ENCODE assay signal across 34 cellular contexts in genomic region chr16:85191341-85191965, GRCh38.
"Had no signal": no experiment of that assay in that cellular context is flagged by ENCODE, and none has a peak within 500 bp of the region (broad histone marks: within the 10 kb centered on the region; RNA-seq: fewer than 3 reads in every experiment).

No MANE protein-coding gene starts in this region.

- H3K27ac Mint-ChIP-seq: activated B cell treated with CpG ODN at 0.5 μM for 24 hours; activated CD8-positive, alpha-beta T cell treated with anti-CD3 and anti-CD28 coated beads for 36 hours; activated naive CD4-positive, alpha-beta T cell treated with anti-CD3 and anti-CD28 coated beads for 36 hours; activated naive CD4-positive, alpha-beta T cell treated with anti-CD3 and anti-CD28 coated beads, Interleukin-2, amount 50 U/mL, for 24 hours; activated naive CD8-positive, alpha-beta T cell treated with anti-CD3 and anti-CD28 coated beads for 36 hours; activated naive CD8-positive, alpha-beta T cell treated with anti-CD3 and anti-CD28 coated beads, Interleukin-2, amount 50 U/mL, for 24 hours; activated T-helper 1 cell treated with anti-CD3 and anti-CD28 coated beads, Interleukin-12 subunit alpha, Interleukin-12 subunit beta, Interleukin-2, Interleukin-4 antibody, amounts not matched to agents 30 ng/mL and 10 ng/mL and 1 ng/mL, durations not matched to agents 14 hours and 24 hours and 36 hours; activated T-helper 2 cell treated with anti-CD3 and anti-CD28 coated beads, Interferon-gamma antibody, Interleukin-2, Interleukin-4, amounts not matched to agents 10 μg/mL and 5 μg/mL and 100 μg/mL, durations not matched to agents 14 hours and 24 hours and 36 hours; effector memory CD8-positive, alpha-beta T cell; T-helper 17 cell; T-helper 2 cell treated with Interferon-gamma antibody and Interleukin-4, amounts not matched to agents 5 μg/mL and 100 μg/mL, for 36 hours had no signal

- H3K9me3 Mint-ChIP-seq: activated naive CD4-positive, alpha-beta T cell treated with anti-CD3 and anti-CD28 coated beads, Interleukin-2, amount 50 U/mL, for 24 hours; activated T-helper 1 cell treated with anti-CD3 and anti-CD28 coated beads, Interleukin-12 subunit alpha, Interleukin-12 subunit beta, Interleukin-2, Interleukin-4 antibody, amounts not matched to agents 30 ng/mL and 10 ng/mL and 1 ng/mL, durations not matched to agents 14 hours and 24 hours and 36 hours; activated T-helper 2 cell treated with anti-CD3 and anti-CD28 coated beads, Interferon-gamma antibody, Interleukin-2, Interleukin-4, amounts not matched to agents 10 μg/mL and 5 μg/mL and 100 μg/mL, durations not matched to agents 14 hours and 24 hours and 36 hours; T-helper 2 cell treated with Interferon-gamma antibody and Interleukin-4, amounts not matched to agents 5 μg/mL and 100 μg/mL, for 36 hours had no signal

- H3K36me3 Mint-ChIP-seq: activated naive CD4-positive, alpha-beta T cell treated with anti-CD3 and anti-CD28 coated beads, Interleukin-2, amount 50 U/mL, for 24 hours had no signal

- ATAC-seq: activated CD4-positive, CD25-positive, alpha-beta regulatory T cell treated with anti-CD3 and anti-CD28 coated beads, Interleukin-2, amount 50 U/mL, for 24 hours; activated CD8-positive, alpha-beta T cell treated with anti-CD3 and anti-CD28 coated beads for 36 hours; activated naive CD8-positive, alpha-beta T cell treated with anti-CD3 and anti-CD28 coated beads, Interleukin-2, amount 50 U/mL, for 24 hours; body of pancreas; effector memory CD8-positive, alpha-beta T cell; foreskin keratinocyte; gastrocnemius medialis; T-helper 17 cell had no signal

- H3K4me3 Mint-ChIP-seq: activated B cell treated with CpG ODN at 0.5 μM for 24 hours; activated CD8-positive, alpha-beta T cell treated with anti-CD3 and anti-CD28 coated beads for 36 hours; activated naive CD4-positive, alpha-beta T cell treated with anti-CD3 and anti-CD28 coated beads for 36 hours; activated naive CD4-positive, alpha-beta T cell treated with anti-CD3 and anti-CD28 coated beads, Interleukin-2, amount 50 U/mL, for 24 hours; activated naive CD8-positive, alpha-beta T cell treated with anti-CD3 and anti-CD28 coated beads for 36 hours; activated naive CD8-positive, alpha-beta T cell treated with anti-CD3 and anti-CD28 coated beads, Interleukin-2, amount 50 U/mL, for 24 hours; activated T-helper 1 cell treated with anti-CD3 and anti-CD28 coated beads, Interleukin-12 subunit alpha, Interleukin-12 subunit beta, Interleukin-2, Interleukin-4 antibody, amounts not matched to agents 30 ng/mL and 10 ng/mL and 1 ng/mL, durations not matched to agents 14 hours and 24 hours and 36 hours; effector memory CD8-positive, alpha-beta T cell; T-helper 17 cell; T-helper 2 cell treated with Interferon-gamma antibody and Interleukin-4, amounts not matched to agents 5 μg/mL and 100 μg/mL, for 36 hours had no signal

- H3K9me3 ChIP-seq: body of pancreas, gastrocnemius medialis had no signal

- H3K36me3 ChIP-seq: adrenal gland, esophagus muscularis mucosa, gastrocnemius medialis, WERI-Rb-1 had no signal

- H3K27me3 Mint-ChIP-seq: activated naive CD4-positive, alpha-beta T cell treated with anti-CD3 and anti-CD28 coated beads, Interleukin-2, amount 50 U/mL, for 24 hours; activated naive CD8-positive, alpha-beta T cell treated with anti-CD3 and anti-CD28 coated beads for 36 hours had no signal

- DNase-seq: activated B cell treated with CpG ODN at 0.5 μM for 24 hours; activated CD4-positive, alpha-beta T cell treated with anti-CD3 and anti-CD28 coated beads for 48 hours; activated CD4-positive, alpha-beta T cell treated with anti-CD3 and anti-CD28 coated beads, Interleukin-2, amount 50 U/mL, for 1 hour; activated CD4-positive, alpha-beta T cell treated with anti-CD3 and anti-CD28 coated beads, Interleukin-2, amount 50 U/mL, for 48 hours; activated CD8-positive, alpha-beta memory T cell treated with anti-CD3 and anti-CD28 coated beads for 24 hours; activated CD8-positive, alpha-beta T cell treated with anti-CD3 and anti-CD28 coated beads for 36 hours; activated effector memory CD4-positive, alpha-beta T cell treated with anti-CD3 and anti-CD28 coated beads, Interleukin-2, amount 50 U/mL, for 16 hours; activated naive CD4-positive, alpha-beta T cell treated with anti-CD3 and anti-CD28 coated beads for 36 hours; activated naive CD8-positive, alpha-beta T cell treated with anti-CD3 and anti-CD28 coated beads for 36 hours; activated naive CD8-positive, alpha-beta T cell treated with anti-CD3 and anti-CD28 coated beads, Interleukin-2, amount 50 U/mL, for 24 hours; activated T-cell treated with anti-CD3 and anti-CD28 coated beads, Interleukin-2, amount 50 U/mL, for 1 hour; activated T-cell treated with anti-CD3 and anti-CD28 coated beads, Interleukin-2, amount 50 U/mL, for 48 hours; adrenal gland; amygdala; aorta; body of pancreas; cortex of kidney; dermis blood vessel endothelial cell; effector CD4-positive, alpha-beta T cell; effector memory CD8-positive, alpha-beta T cell; erythroblast; foreskin keratinocyte; gastrocnemius medialis; head of caudate nucleus; T-helper 1 cell; T-helper 17 cell; T1000; WERI-Rb-1 had no signal

- H3K4me3 ChIP-seq: adrenal gland, body of pancreas, esophagus muscularis mucosa, gastrocnemius medialis had no signal

- H3K27me3 ChIP-seq: adrenal gland, body of pancreas, esophagus muscularis mucosa, foreskin keratinocyte, gastrocnemius medialis had no signal

- H3K4me1 Mint-ChIP-seq: activated B cell treated with CpG ODN at 0.5 μM for 24 hours; activated naive CD4-positive, alpha-beta T cell treated with anti-CD3 and anti-CD28 coated beads, Interleukin-2, amount 50 U/mL, for 24 hours; activated naive CD8-positive, alpha-beta T cell treated with anti-CD3 and anti-CD28 coated beads for 36 hours; activated naive CD8-positive, alpha-beta T cell treated with anti-CD3 and anti-CD28 coated beads, Interleukin-2, amount 50 U/mL, for 24 hours; T-helper 17 cell had no signal

- H3K27ac ChIP-seq: body of pancreas, foreskin keratinocyte, gastrocnemius medialis, WERI-Rb-1 had no signal
